Comparison of ENCODE assay signal across 17 cellular contexts in the genomic region with DNA sequence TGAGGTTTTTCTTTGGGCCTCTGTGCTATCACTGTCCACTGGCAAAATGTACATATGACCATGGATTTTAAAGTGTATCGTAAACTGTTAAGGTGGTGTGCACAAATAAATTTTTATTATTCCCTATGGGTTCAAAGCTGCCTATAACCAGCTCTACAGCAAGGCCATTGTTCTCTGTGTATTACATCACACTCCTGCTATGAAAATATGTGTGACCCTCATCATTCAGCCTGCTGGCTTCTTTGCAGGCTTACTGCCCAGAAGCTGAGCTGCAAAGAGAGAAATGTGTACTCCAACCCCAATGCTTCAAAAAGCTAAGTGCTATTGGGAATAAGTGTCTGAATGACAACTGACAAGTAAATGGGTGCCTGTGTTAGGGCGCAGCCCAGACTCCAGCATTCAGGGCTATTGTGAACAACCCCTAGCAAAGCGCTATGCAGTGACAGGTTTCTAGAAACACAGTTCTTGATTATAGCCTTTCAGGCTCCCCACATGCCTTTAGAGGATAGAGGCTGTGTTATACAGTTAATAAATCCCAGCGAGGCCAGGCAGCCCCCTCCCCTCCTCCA.
"Had no signal": no experiment of that assay in that cellular context is flagged by ENCODE, and none has a peak within 500 bp of the region (broad histone marks: within the 10 kb centered on the region; RNA-seq: fewer than 3 reads in every experiment).

No MANE protein-coding gene starts in this region.

- H3K4me3 ChIP-seq: adrenal gland, ascending aorta, cardiac muscle cell, left ventricle myocardium inferior, pancreas, tibial nerve had no signal

- H3K9me3 ChIP-seq: adrenal gland, ascending aorta, left ventricle myocardium inferior, pancreas, tibial nerve had no signal

- DNase-seq: activated T-cell treated with anti-CD3 and anti-CD28 coated beads, Interleukin-2, amount 50 U/mL, for 24 hours; adrenal gland; dermis blood vessel endothelial cell; effector memory CD4-positive, alpha-beta T cell; kidney glomerular epithelial cell; left ventricle myocardium inferior; natural killer cell; pancreas; right cardiac atrium; stimulated activated CD4-positive, alpha-beta T cell treated with anti-CD3 and anti-CD28 coated beads, Interleukin-4, amount 100 ng/mL, for 24 hours; stimulated activated naive CD4-positive, alpha-beta T cell treated with Interleukin-2 at 50 U/mL for 16 hours; T-helper 9 cell had no signal

- H3K36me3 ChIP-seq: adrenal gland, ascending aorta, cardiac muscle cell, left ventricle myocardium inferior, pancreas, tibial nerve had no signal

- ATAC-seq: activated T-helper 17 cell treated with anti-CD3 and anti-CD28 coated beads, Interleukin-2, amount 50 U/mL, for 72 hours; natural killer cell; right cardiac atrium; WTC11 had no signal

- H3K27ac ChIP-seq: adrenal gland, ascending aorta, cardiac muscle cell, left ventricle myocardium inferior, pancreas, tibial nerve had no signal

- H3K4me1 ChIP-seq: adrenal gland, ascending aorta, left ventricle myocardium inferior, pancreas, tibial nerve had no signal
